In the genomic region with DNA sequence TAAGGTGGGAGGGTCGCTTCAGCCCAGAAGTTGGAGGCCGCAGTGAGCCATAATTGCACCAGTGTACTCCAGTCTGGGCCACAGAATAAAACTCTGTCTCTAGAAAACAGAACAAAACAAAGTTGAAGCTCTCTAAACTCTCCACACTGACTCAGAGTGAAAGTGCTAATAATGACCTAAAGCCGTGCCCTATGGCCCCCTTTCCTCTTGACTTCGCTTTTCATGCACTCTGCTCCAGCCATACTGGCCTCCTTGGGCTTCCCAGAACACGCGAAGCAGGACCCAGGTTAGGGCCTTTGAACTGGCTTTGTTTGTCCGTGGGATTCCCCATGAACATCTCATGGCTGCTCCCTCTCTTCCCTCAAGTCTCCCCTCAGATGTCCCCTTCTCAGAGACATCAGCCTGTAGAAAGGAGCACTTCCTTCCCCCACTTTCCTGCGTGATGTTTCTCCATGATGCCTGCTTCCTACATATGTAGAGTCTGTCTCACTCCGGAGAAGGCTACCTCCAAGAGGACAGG, we compare ENCODE assay signal across 13 cellular contexts. TPM values are rescaled to one million over a fixed set of nuclear protein-coding genes. Genes with fewer than 3 reads are reported as not detected.
DNase-seq lines count a peak whose midpoint lies in the region; ATAC-seq and TF ChIP-seq lines count a peak whose summit lies in the region.
"Had no signal": no experiment of that assay in that cellular context is flagged by ENCODE, and none has a peak within 500 bp of the region (broad histone marks: within the 10 kb centered on the region; RNA-seq: fewer than 3 reads in every experiment).

No MANE protein-coding gene starts in this region.

- no peak overlapping the region for H3K4me2 ChIP-seq in hepatocyte

- DNase-seq in mucosa of descending colon, result no peak
- DNase-seq in hepatocyte (ENCODE audit: low spot score), result no peak
- no peak for DNase-seq in breast epithelium (ENCODE audit: low spot score in 2 of 2)
- no peak for DNase-seq in DMS79 (lab: John Stamatoyannopoulos, UW)
- DNase-seq: H9, NCI-H1092 treated with DMSO at 0.1 percent for 48 hours, ovary had no signal

- H4K20me1 ChIP-seq in hepatocyte (ENCODE audit: insufficient read depth, poor library complexity, severe bottlenecking), result no peaks in the 10 kb centered on the region

- TF ChIP-seq CTCF in mucosa of descending colon (IDR thresholded peaks at IDR 0.05) (no peak), hepatocyte (IDR thresholded peaks at IDR 0.05; ENCODE audit: poor library complexity) (no peak), breast epithelium (IDR thresholded peaks at IDR 0.05) (no peak)

- H3K36me3 ChIP-seq in mucosa of descending colon (ENCODE audit: low read depth) (no peaks in the 10 kb centered on the region), hepatocyte (replicated peaks; ENCODE audit: insufficient read depth, low read depth) (no peaks in the 10 kb centered on the region), breast epithelium (no peaks in the 10 kb centered on the region)
- H3K36me3 ChIP-seq: ovary had no signal

- ATAC-seq in GM18511 (IDR thresholded peaks at IDR 0.05; ENCODE audit: unreplicated experiment) (peak; percentile 68), GM21529 (IDR thresholded peaks at IDR 0.05; ENCODE audit: unreplicated experiment) (peak; percentile 54), HG03442 (IDR thresholded peaks at IDR 0.05; ENCODE audit: unreplicated experiment) (peak; percentile 61), mucosa of descending colon (peak; percentile 32), GM21526 (IDR thresholded peaks at IDR 0.05; ENCODE audit: low FRiP score, unreplicated experiment) (no peak)

- WGBS in hepatocyte (ENCODE audit: low lambda C conversion rate, missing lambda C conversion rate), result 91% methylated on average over 9 of the region's 9 CpGs

- no peaks in the 10 kb centered on the region for H3K9me2 ChIP-seq in hepatocyte (replicated peaks; ENCODE audit: insufficient read depth)

- no peaks in the 10 kb centered on the region for H3K79me2 ChIP-seq in hepatocyte

- no peaks in the 10 kb centered on the region for H3K9me3 ChIP-seq in mucosa of descending colon
- H3K9me3 ChIP-seq in hepatocyte (ENCODE audit: low read depth), result no peaks in the 10 kb centered on the region
- no peaks in the 10 kb centered on the region for H3K9me3 ChIP-seq in breast epithelium
- H3K9me3 ChIP-seq: ovary had no signal

- no peak for TF ChIP-seq POLR2A in breast epithelium (IDR thresholded peaks at IDR 0.05)

- no peak overlapping the region for H3K4me3 ChIP-seq in mucosa of descending colon
- H3K4me3 ChIP-seq in hepatocyte, result no peak overlapping the region
- no peak overlapping the region for H3K4me3 ChIP-seq in breast epithelium
- H3K4me3 ChIP-seq: ovary had no signal

- intact Hi-C loops in mucosa of descending colon (cut with DNase I, micrococcal nuclease), result no loop called here
- intact Hi-C loops in breast epithelium (cut with DNase I; ENCODE audit: low total_unique reads), result no loop called here

- H3K27me3 ChIP-seq in hepatocyte, result no peaks in the 10 kb centered on the region
- H3K27me3 ChIP-seq in breast epithelium, result no peaks in the 10 kb centered on the region
- H3K27me3 ChIP-seq: ovary had no signal

- no peaks in the 10 kb centered on the region for H3K4me1 ChIP-seq in mucosa of descending colon (ENCODE audit: low read depth)
- H3K4me1 ChIP-seq in hepatocyte (ENCODE audit: insufficient read depth), result no peaks in the 10 kb centered on the region
- no peaks in the 10 kb centered on the region for H3K4me1 ChIP-seq in breast epithelium

- H2AFZ ChIP-seq in hepatocyte, result no peak overlapping the region

- no peak overlapping the region for H3K27ac ChIP-seq in hepatocyte
- H3K27ac ChIP-seq in breast epithelium, result no peak overlapping the region
- H3K27ac ChIP-seq: ovary, RWPE1 had no signal

RNA-seq across cellular contexts. Expression of a gene that starts 18.6 kb away (rescaled TPM):
- total RNA-seq in mucosa of descending colon (1 to 10 TPM; 4.4 to 6.0 (median 4.5) TPM), hepatocyte (0.03 and 0.08 TPM in 2 replicates), breast epithelium (1 to 10 TPM; 1.4 to 5.1 (median 2.3) TPM)
- 0.05 and 0.57 TPM in 2 replicates for polyA plus RNA-seq in hepatocyte
- total RNA-seq: endothelial cell of umbilical vein had no signal
- polyA plus RNA-seq: endothelial cell of umbilical vein had no signal

RNA-seq across cellular contexts. Expression of a gene that starts 34.6 kb away (rescaled TPM):
- 10 to 100 TPM; 25.3 to 54.6 (median 25.4) TPM for total RNA-seq in mucosa of descending colon
- 217 and 222 TPM in 2 replicates for total RNA-seq in hepatocyte
- 340 and 371 TPM in 2 replicates for polyA plus RNA-seq in hepatocyte
- total RNA-seq in breast epithelium, result 10 to 100 TPM in 1 of 3 donors, 1 to 10 TPM in 2; 2.4 to 13.3 (median 9.5) TPM
